ENCODE assay signal across 28 cellular contexts in the genomic region with DNA sequence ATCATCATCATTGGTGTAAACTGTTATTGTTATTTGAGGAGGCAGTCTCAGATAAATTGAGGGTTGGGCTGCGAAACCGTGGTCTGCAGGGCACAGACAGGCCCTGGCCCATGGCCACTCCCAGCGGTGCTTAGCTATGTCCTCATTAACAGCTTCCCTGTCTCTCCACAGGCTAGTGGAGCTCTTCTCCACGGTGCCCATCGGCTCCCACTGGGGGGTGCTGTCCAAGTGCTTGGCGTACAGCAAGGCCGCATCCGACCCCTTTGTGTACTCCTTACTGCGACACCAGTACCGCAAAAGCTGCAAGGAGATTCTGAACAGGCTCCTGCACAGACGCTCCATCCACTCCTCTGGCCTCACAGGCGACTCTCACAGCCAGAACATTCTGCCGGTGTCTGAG. TPM values are rescaled to one million over a fixed set of nuclear protein-coding genes. Genes with fewer than 3 reads are reported as not detected.
A peak's percentile ranks its signal among the peaks of the same experiment; 100 is the strongest.
DNase-seq lines count a peak whose midpoint lies in the region; ATAC-seq and TF ChIP-seq lines count a peak whose summit lies in the region.
"Had no signal": no experiment of that assay in that cellular context is flagged by ENCODE, and none has a peak within 500 bp of the region (broad histone marks: within the 10 kb centered on the region; RNA-seq: fewer than 3 reads in every experiment).

No MANE protein-coding gene starts in this region.

- no peak for ATAC-seq in HG03175 (IDR thresholded peaks at IDR 0.05; ENCODE audit: unreplicated experiment)
- ATAC-seq: activated CD4-positive, alpha-beta T cell treated with anti-CD3 and anti-CD28 coated beads for 36 hours; activated naive CD4-positive, alpha-beta T cell treated with anti-CD3 and anti-CD28 coated beads, Interleukin-2, amount 50 U/mL, for 72 hours; Panc1 had no signal

- no peaks in the 10 kb centered on the region for H3K4me1 ChIP-seq in right atrium auricular region
- H3K4me1 ChIP-seq: ascending aorta, SJSA1 had no signal

- H3K4me3 ChIP-seq in right atrium auricular region: no peak overlapping the region
- H3K4me3 ChIP-seq: ascending aorta, SJSA1 had no signal

- H3K27me3 ChIP-seq in right atrium auricular region: no peaks in the 10 kb centered on the region
- H3K27me3 ChIP-seq: ascending aorta, SJSA1 had no signal

- H3K27ac ChIP-seq in 22Rv1: no peak overlapping the region
- H3K27ac ChIP-seq in right atrium auricular region: no peak overlapping the region
- H3K27ac ChIP-seq: ascending aorta, epithelial cell of prostate, SJSA1 had no signal

- H3K9me3 ChIP-seq in right atrium auricular region: no peaks in the 10 kb centered on the region
- H3K9me3 ChIP-seq: ascending aorta, SJSA1 had no signal

- DNase-seq in Daoy (ENCODE audit: low read depth) (peak; percentile 26), NCI-H526 treated with DMSO at 0.1 percent for 48 hours (lab: John Stamatoyannopoulos, UW) (peak; percentile 27), iPS-NIHi11 (ENCODE audit: low spot score) (peak; percentile 51), NCI-H146 treated with DMSO at 0.1 percent for 48 hours (lab: John Stamatoyannopoulos, UW; ENCODE audit: unreplicated experiment) (no peak), right atrium auricular region (ENCODE audit: low spot score) (no peak)
- DNase-seq in effector CD8-positive, alpha-beta T cell (lab: John Stamatoyannopoulos, UW): no peak
- DNase-seq: activated CD4-positive, alpha-beta T cell treated with anti-CD3 and anti-CD28 coated beads for 36 hours; caudate nucleus; CD4-positive, alpha-beta memory T cell; DMS153; GDM1; MM.1S; NCI-H1694; NK-92 treated with Interleukin-12 subunit alpha and Interleukin-12 subunit beta, amount 100 ng/mL, for 24 hours had no signal

- TF ChIP-seq CTCF in 22Rv1 (IDR thresholded peaks at IDR 0.05) (0 out of 2 replicates have a peak, but pooled peaks have one; percentile 9), right atrium auricular region (IDR thresholded peaks at IDR 0.05) (no peak)

- no peaks in the 10 kb centered on the region for H3K36me3 ChIP-seq in right atrium auricular region
- H3K36me3 ChIP-seq: ascending aorta, SJSA1 had no signal

RNA-seq across cellular contexts. Expression of a gene that starts 21.6 kb away (rescaled TPM):
- 0.11 TPM in 1 of 2 replicates, not detected in the other for total RNA-seq in Daoy (2014; rRNA removed; shearing (Covaris generic))
- total RNA-seq in right atrium auricular region: not detected
- total RNA-seq: activated CD4-positive, alpha-beta T cell treated with anti-CD3 and anti-CD28 coated beads for 36 hours; activated naive CD4-positive, alpha-beta T cell treated with anti-CD3 and anti-CD28 coated beads, Interleukin-2, amount 50 U/mL, for 72 hours; ascending aorta; CD4-positive, alpha-beta memory T cell; dermis microvascular lymphatic vessel endothelial cell; fibroblast of villous mesenchyme; lower leg skin; mucosa of gallbladder; progenitor cell of endocrine pancreas; SJSA1; T-helper 1 cell treated with Interleukin-12 subunit alpha and Interleukin-12 subunit beta and Interleukin-4 antibody, amounts not matched to agents 30 ng/mL and 1 ng/mL, for 36 hours; ureter had no signal

Comparison
In these comparisons a context has a peak if more than half of its experiments do, and no peak if none do; other contexts are left out.
1. DNase-seq: peak in Daoy (single experiment), NCI-H526 treated with DMSO at 0.1 percent for 48 hours (single experiment) and iPS-NIHi11 (single experiment); none in NCI-H146 treated with DMSO at 0.1 percent for 48 hours (single experiment), right atrium auricular region (single experiment) and effector CD8-positive, alpha-beta T cell (single experiment).